Comparison of ENCODE assay signal across 1 cellular context in genomic region chr2:96253006-96253405, GRCh38.
TF ChIP-seq lines count a peak whose summit lies in the region.

No MANE protein-coding gene starts in this region.

TF ChIP-seq in HepG2, 621 proteins besides CTCF, POLR2A, EP300 and RAD21 (continued from another document and continues in another):
- TF ChIP-seq, protein P1, sequence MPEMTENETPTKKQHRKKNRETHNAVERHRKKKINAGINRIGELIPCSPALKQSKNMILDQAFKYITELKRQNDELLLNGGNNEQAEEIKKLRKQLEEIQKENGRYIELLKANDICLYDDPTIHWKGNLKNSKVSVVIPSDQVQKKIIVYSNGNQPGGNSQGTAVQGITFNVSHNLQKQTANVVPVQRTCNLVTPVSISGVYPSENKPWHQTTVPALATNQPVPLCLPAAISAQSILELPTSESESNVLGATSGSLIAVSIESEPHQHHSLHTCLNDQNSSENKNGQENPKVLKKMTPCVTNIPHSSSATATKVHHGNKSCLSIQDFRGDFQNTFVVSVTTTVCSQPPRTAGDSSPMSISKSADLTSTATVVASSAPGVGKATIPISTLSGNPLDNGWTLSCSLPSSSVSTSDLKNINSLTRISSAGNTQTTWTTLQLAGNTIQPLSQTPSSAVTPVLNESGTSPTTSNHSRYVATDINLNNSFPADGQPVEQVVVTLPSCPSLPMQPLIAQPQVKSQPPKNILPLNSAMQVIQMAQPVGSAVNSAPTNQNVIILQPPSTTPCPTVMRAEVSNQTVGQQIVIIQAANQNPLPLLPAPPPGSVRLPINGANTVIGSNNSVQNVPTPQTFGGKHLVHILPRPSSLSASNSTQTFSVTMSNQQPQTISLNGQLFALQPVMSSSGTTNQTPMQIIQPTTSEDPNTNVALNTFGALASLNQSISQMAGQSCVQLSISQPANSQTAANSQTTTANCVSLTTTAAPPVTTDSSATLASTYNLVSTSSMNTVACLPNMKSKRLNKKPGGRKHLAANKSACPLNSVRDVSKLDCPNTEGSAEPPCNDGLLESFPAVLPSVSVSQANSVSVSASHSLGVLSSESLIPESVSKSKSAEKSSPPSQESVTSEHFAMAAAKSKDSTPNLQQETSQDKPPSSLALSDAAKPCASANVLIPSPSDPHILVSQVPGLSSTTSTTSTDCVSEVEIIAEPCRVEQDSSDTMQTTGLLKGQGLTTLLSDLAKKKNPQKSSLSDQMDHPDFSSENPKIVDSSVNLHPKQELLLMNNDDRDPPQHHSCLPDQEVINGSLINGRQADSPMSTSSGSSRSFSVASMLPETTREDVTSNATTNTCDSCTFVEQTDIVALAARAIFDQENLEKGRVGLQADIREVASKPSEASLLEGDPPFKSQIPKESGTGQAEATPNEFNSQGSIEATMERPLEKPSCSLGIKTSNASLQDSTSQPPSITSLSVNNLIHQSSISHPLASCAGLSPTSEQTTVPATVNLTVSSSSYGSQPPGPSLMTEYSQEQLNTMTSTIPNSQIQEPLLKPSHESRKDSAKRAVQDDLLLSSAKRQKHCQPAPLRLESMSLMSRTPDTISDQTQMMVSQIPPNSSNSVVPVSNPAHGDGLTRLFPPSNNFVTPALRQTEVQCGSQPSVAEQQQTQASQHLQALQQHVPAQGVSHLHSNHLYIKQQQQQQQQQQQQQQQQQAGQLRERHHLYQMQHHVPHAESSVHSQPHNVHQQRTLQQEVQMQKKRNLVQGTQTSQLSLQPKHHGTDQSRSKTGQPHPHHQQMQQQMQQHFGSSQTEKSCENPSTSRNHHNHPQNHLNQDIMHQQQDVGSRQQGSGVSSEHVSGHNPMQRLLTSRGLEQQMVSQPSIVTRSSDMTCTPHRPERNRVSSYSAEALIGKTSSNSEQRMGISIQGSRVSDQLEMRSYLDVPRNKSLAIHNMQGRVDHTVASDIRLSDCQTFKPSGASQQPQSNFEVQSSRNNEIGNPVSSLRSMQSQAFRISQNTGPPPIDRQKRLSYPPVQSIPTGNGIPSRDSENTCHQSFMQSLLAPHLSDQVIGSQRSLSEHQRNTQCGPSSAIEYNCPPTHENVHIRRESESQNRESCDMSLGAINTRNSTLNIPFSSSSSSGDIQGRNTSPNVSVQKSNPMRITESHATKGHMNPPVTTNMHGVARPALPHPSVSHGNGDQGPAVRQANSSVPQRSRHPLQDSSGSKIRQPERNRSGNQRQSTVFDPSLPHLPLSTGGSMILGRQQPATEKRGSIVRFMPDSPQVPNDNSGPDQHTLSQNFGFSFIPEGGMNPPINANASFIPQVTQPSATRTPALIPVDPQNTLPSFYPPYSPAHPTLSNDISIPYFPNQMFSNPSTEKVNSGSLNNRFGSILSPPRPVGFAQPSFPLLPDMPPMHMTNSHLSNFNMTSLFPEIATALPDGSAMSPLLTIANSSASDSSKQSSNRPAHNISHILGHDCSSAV (CRISPR knock-in tag; IDR thresholded peaks at IDR 0.05; ENCODE audit: borderline replicate concordance), result no peak
- 0 out of 2 replicates have a peak, but pooled peaks have one; percentile 27 for TF ChIP-seq BORCS8-MEF2B (CRISPR knock-in tag; IDR thresholded peaks at IDR 0.05)
- TF ChIP-seq NCOR1 (IDR thresholded peaks at IDR 0.05; ENCODE audit: borderline replicate concordance, low read length), result peak; percentile 43; the same call in 1 of the 2 replicates
- peak; percentile 29 for TF ChIP-seq SALL1 (CRISPR knock-in tag; IDR thresholded peaks at IDR 0.05)
- 0 out of 2 replicates have a peak, but pooled peaks have one; percentile 35 for TF ChIP-seq CEBPG (CRISPR knock-in tag; IDR thresholded peaks at IDR 0.05)
- no peak for TF ChIP-seq ZNF10 (CRISPR knock-in tag; IDR thresholded peaks at IDR 0.05; ENCODE audit: borderline replicate concordance, low read depth)
- no peak for TF ChIP-seq MYNN (CRISPR knock-in tag; IDR thresholded peaks at IDR 0.05; ENCODE audit: low read depth)
- no peak for TF ChIP-seq KLF9 (CRISPR knock-in tag; IDR thresholded peaks at IDR 0.05; ENCODE audit: low read depth)
- peak; percentile 77 for TF ChIP-seq SMC3 (IDR thresholded peaks at IDR 0.05; ENCODE audit: low read length)
- TF ChIP-seq ZNF558 (CRISPR knock-in tag; IDR thresholded peaks at IDR 0.05; ENCODE audit: borderline replicate concordance), result no peak
- no peak for TF ChIP-seq THYN1 (CRISPR knock-in tag; IDR thresholded peaks at IDR 0.05; ENCODE audit: borderline replicate concordance, low read depth)
- no peak for TF ChIP-seq E2F2 (CRISPR knock-in tag; IDR thresholded peaks at IDR 0.05; ENCODE audit: borderline replicate concordance)
- no peak for TF ChIP-seq CHCHD3 (CRISPR knock-in tag; IDR thresholded peaks at IDR 0.05)
- no peak for TF ChIP-seq ZNF431 (CRISPR knock-in tag; IDR thresholded peaks at IDR 0.05; ENCODE audit: borderline replicate concordance, low read depth)
- no peak for TF ChIP-seq GLI4 (CRISPR knock-in tag; IDR thresholded peaks at IDR 0.05; ENCODE audit: borderline replicate concordance)
- TF ChIP-seq ZNF264 (CRISPR knock-in tag; IDR thresholded peaks at IDR 0.05), result no peak
- TF ChIP-seq NR2F6 (IDR thresholded peaks at IDR 0.05), result no peak
- TF ChIP-seq NR2F6 (CRISPR knock-in tag; IDR thresholded peaks at IDR 0.05), result peak; percentile 48; the same call in 1 of the 2 replicates
- no peak for TF ChIP-seq MLLT10 (CRISPR knock-in tag; IDR thresholded peaks at IDR 0.05)
- TF ChIP-seq, protein P2, sequence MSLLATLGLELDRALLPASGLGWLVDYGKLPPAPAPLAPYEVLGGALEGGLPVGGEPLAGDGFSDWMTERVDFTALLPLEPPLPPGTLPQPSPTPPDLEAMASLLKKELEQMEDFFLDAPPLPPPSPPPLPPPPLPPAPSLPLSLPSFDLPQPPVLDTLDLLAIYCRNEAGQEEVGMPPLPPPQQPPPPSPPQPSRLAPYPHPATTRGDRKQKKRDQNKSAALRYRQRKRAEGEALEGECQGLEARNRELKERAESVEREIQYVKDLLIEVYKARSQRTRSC (CRISPR knock-in tag; IDR thresholded peaks at IDR 0.05; ENCODE audit: low read depth), result no peak
- TF ChIP-seq, protein P3, sequence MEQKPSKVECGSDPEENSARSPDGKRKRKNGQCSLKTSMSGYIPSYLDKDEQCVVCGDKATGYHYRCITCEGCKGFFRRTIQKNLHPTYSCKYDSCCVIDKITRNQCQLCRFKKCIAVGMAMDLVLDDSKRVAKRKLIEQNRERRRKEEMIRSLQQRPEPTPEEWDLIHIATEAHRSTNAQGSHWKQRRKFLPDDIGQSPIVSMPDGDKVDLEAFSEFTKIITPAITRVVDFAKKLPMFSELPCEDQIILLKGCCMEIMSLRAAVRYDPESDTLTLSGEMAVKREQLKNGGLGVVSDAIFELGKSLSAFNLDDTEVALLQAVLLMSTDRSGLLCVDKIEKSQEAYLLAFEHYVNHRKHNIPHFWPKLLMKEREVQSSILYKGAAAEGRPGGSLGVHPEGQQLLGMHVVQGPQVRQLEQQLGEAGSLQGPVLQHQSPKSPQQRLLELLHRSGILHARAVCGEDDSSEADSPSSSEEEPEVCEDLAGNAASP (CRISPR knock-in tag; IDR thresholded peaks at IDR 0.05; ENCODE audit: borderline replicate concordance), result no peak
- no peak for TF ChIP-seq SAFB2 (CRISPR knock-in tag; IDR thresholded peaks at IDR 0.05; ENCODE audit: borderline replicate concordance, low read depth)
- no peak for TF ChIP-seq SOX6 (IDR thresholded peaks at IDR 0.05)
- TF ChIP-seq SOX6 (CRISPR knock-in tag; IDR thresholded peaks at IDR 0.05), result no peak
- no peak for TF ChIP-seq HNRNPL (IDR thresholded peaks at IDR 0.05; ENCODE audit: low read depth, low read length)
- no peak for TF ChIP-seq ZNF513 (CRISPR knock-in tag; conservative IDR thresholded peaks at IDR 0.05)
- TF ChIP-seq AKAP8 (CRISPR knock-in tag; IDR thresholded peaks at IDR 0.05), result no peak
- TF ChIP-seq, protein P4, sequence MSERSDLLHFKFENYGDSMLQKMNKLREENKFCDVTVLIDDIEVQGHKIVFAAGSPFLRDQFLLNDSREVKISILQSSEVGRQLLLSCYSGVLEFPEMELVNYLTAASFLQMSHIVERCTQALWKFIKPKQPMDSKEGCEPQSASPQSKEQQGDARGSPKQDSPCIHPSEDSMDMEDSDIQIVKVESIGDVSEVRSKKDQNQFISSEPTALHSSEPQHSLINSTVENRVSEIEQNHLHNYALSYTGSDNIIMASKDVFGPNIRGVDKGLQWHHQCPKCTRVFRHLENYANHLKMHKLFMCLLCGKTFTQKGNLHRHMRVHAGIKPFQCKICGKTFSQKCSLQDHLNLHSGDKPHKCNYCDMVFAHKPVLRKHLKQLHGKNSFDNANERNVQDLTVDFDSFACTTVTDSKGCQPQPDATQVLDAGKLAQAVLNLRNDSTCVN (CRISPR knock-in tag; IDR thresholded peaks at IDR 0.05; ENCODE audit: borderline replicate concordance), result no peak
- no peak for TF ChIP-seq ZNF318 (CRISPR knock-in tag; IDR thresholded peaks at IDR 0.05)
- TF ChIP-seq GZF1 (CRISPR knock-in tag; IDR thresholded peaks at IDR 0.05), result no peak
- TF ChIP-seq STAG1 (CRISPR knock-in tag; IDR thresholded peaks at IDR 0.05), result peak; percentile 80
- TF ChIP-seq ATAD3A (CRISPR knock-in tag; IDR thresholded peaks at IDR 0.05), result no peak
